ENCODE assay signal across 26 cellular contexts in genomic region chr17:28882154-28882895, GRCh38. TPM values are rescaled to one million over a fixed set of nuclear protein-coding genes. Genes with fewer than 3 reads are reported as not detected.
DNase-seq lines count a peak whose midpoint lies in the region; ATAC-seq and TF ChIP-seq lines count a peak whose summit lies in the region.
"Had no signal": no experiment of that assay in that cellular context is flagged by ENCODE, and none has a peak within 500 bp of the region (broad histone marks: within the 10 kb centered on the region; RNA-seq: fewer than 3 reads in every experiment).

No MANE protein-coding gene starts in this region.

- H3K14ac ChIP-seq in H9 (ENCODE audit: insufficient read depth, low read length) (no peak overlapping the region; the same call in 1 of the 2 replicates), neuronal stem cell (ENCODE audit: low read length) (no peak overlapping the region)

- no peak overlapping the region for H4K8ac ChIP-seq in H9 (replicated peaks; ENCODE audit: insufficient read length, low read depth, low read length)
- no peak overlapping the region for H4K8ac ChIP-seq in neuronal stem cell (ENCODE audit: low read depth, low read length)

- no peaks in the 10 kb centered on the region for H3K79me1 ChIP-seq in H9 (ENCODE audit: insufficient read depth, low read depth, low read length, poor library complexity, severe bottlenecking)
- H3K79me1 ChIP-seq in neuronal stem cell (ENCODE audit: low read depth, low read length) = no peaks in the 10 kb centered on the region

- H2BK15ac ChIP-seq in H9 (ENCODE audit: low read depth, low read length) = no peak overlapping the region
- no peak overlapping the region for H2BK15ac ChIP-seq in neuronal stem cell (ENCODE audit: low read length)

- no peak overlapping the region for H3K4me3 Mint-ChIP-seq in H9
- H3K4me3 Mint-ChIP-seq in activated T-helper 17 cell treated with anti-CD3 and anti-CD28 coated beads, Interleukin-2, amount 50 U/mL, for 72 hours = no peak overlapping the region
- H3K4me3 Mint-ChIP-seq: B cell; CD8-positive, alpha-beta memory T cell had no signal

- H4K91ac ChIP-seq in H9 (ENCODE audit: insufficient read length, low read depth, low read length) = no peak overlapping the region
- H4K91ac ChIP-seq in neuronal stem cell (ENCODE audit: low read depth, low read length, poor library complexity) = no peak overlapping the region

- H3T11ph ChIP-seq in H9 (ENCODE audit: low read length) = no peak overlapping the region

- H2BK12ac ChIP-seq in H9 (ENCODE audit: insufficient read length, low read depth, low read length) (no peak overlapping the region), neuronal stem cell (ENCODE audit: low read length) (no peak overlapping the region)

- H3K27me3 Mint-ChIP-seq in H9 (ENCODE audit: low read depth) = no peaks in the 10 kb centered on the region
- no peaks in the 10 kb centered on the region for H3K27me3 Mint-ChIP-seq in activated T-helper 17 cell treated with anti-CD3 and anti-CD28 coated beads, Interleukin-2, amount 50 U/mL, for 72 hours
- H3K27me3 Mint-ChIP-seq: B cell had no signal

- H3K56ac ChIP-seq in H9 (ENCODE audit: insufficient read length, low read depth, low read length) = no peak overlapping the region

- H3K36me3 ChIP-seq in neuronal stem cell (replicated peaks in 1 of 2; ENCODE audit: control insufficient read depth in 2 of 2, insufficient read depth in 2 of 2, low read length in 2 of 2) (peaks cover 56 to 86% of the 10 kb centered on the region in 2 donors), heart right ventricle (peaks cover 0 to 91% (median 48%) of the 10 kb centered on the region in 9 donors)
- H3K36me3 ChIP-seq: SJCRH30 had no signal

- no peak overlapping the region for H2AK5ac ChIP-seq in H9 (ENCODE audit: insufficient read length, low read length)
- H2AK5ac ChIP-seq in neuronal stem cell (ENCODE audit: low read depth, low read length) = no peak overlapping the region

- H3K27ac ChIP-seq in H9 (ENCODE audit: insufficient read length, low read depth, low read length) (no peak overlapping the region), neuronal stem cell (replicated peaks; ENCODE audit: low read length) (no peak overlapping the region), heart right ventricle (no peak overlapping the region)
- H3K27ac ChIP-seq: A549, C4-2B, SJCRH30 had no signal

- H3K18ac ChIP-seq in H9 (ENCODE audit: insufficient read length, low read depth, low read length) = no peak overlapping the region
- no peak overlapping the region for H3K18ac ChIP-seq in neuronal stem cell (ENCODE audit: low read length)

- H2BK120ac ChIP-seq in H9 (ENCODE audit: low read depth, low read length, poor library complexity, severe bottlenecking) = no peak overlapping the region
- no peak overlapping the region for H2BK120ac ChIP-seq in neuronal stem cell (ENCODE audit: low read depth, low read length)

- 0 out of 7 replicates have a peak overlapping the region, but pooled peaks of 1 of the 3 experiments have one; percentile 57 for H3K27ac Mint-ChIP-seq in H9
- peak overlapping the region; percentile 41 for H3K27ac Mint-ChIP-seq in activated T-helper 17 cell treated with anti-CD3 and anti-CD28 coated beads, Interleukin-2, amount 50 U/mL, for 72 hours
- H3K27ac Mint-ChIP-seq: B cell had no signal

- peaks cover 6 to 10% of the 10 kb centered on the region in 2 experiments for H3K4me1 Mint-ChIP-seq in H9
- H3K4me1 Mint-ChIP-seq in activated T-helper 17 cell treated with anti-CD3 and anti-CD28 coated beads, Interleukin-2, amount 50 U/mL, for 72 hours = peaks cover 13% of the 10 kb centered on the region

- H2AFZ ChIP-seq in H9 (ENCODE audit: low read length) (no peak overlapping the region), neuronal stem cell (ENCODE audit: low read length) (no peak overlapping the region)

- no CpG with 5 or more reads among the region's 18 CpGs for WGBS in H9 (ENCODE audit: extremely low coverage, insufficient read length, low lambda C conversion rate)
- no CpG with 5 or more reads among the region's 18 CpGs for WGBS in neuronal stem cell (ENCODE audit: extremely low coverage in 2 of 2, insufficient read length in 2 of 2, insufficient replicate concordance in 1 of 2), 2 donors
- 94% methylated on average over 18 of the region's 18 CpGs for WGBS in heart right ventricle, 2 donors

- H3K23ac ChIP-seq in H9 (ENCODE audit: insufficient read length, low read depth, low read length) (no peak overlapping the region), neuronal stem cell (ENCODE audit: low read depth, low read length, poor library complexity) (peak overlapping the region; percentile 26)

- no peak for ATAC-seq in activated T-helper 17 cell treated with anti-CD3 and anti-CD28 coated beads, Interleukin-2, amount 50 U/mL, for 72 hours (replicated peaks)
- no peak for ATAC-seq in left colon
- no peak for ATAC-seq in HG03442 (IDR thresholded peaks at IDR 0.05; ENCODE audit: unreplicated experiment)
- no peak for ATAC-seq in heart right ventricle
- ATAC-seq: A549, PC-3, Right ventricle myocardium inferior, SK-N-SH treated with all-trans-retinoic acid at 6 μM for 48 hours had no signal

- H3K79me2 ChIP-seq in H9 (ENCODE audit: insufficient read depth, low read length) = no peaks in the 10 kb centered on the region

- H4K5ac ChIP-seq in H9 (ENCODE audit: insufficient read length, low read depth, low read length) = no peak overlapping the region

- intact Hi-C loops in left colon (cut with DNase I, micrococcal nuclease) (no loop called here), heart right ventricle (cut with DNase I) (no loop called here)

- H3K4me1 ChIP-seq in H9 (ENCODE audit: insufficient read depth, low read length) (no peaks in the 10 kb centered on the region), neuronal stem cell (ENCODE audit: control insufficient read depth in 2 of 2, insufficient read depth in 1 of 2, low read depth in 1 of 2, low read length in 2 of 2) (peaks cover 0 to 2% of the 10 kb centered on the region in 2 donors), heart right ventricle (peaks cover 0 to 13% (median 5%) of the 10 kb centered on the region in 9 donors)
- H3K4me1 ChIP-seq: A549, SJCRH30 had no signal

- DNase-seq in H9 (no peak), neuronal stem cell (ENCODE audit: low spot score) (no peak), left colon (no peak), heart right ventricle (no peak)
- DNase-seq: Calu3; CD8-positive, alpha-beta memory T cell; DMS153; DND-41; KG1; MG63; NCI-H1105 treated with DMSO at 0.1 percent for 48 hours; NCI-H146; NCI-H1930; NCI-H2107; NCI-H446; NCI-H524 treated with DMSO at 0.1 percent for 48 hours; NCI-H774; PC-3; SJCRH30 had no signal

- H2BK5ac ChIP-seq in H9 (ENCODE audit: insufficient read length, low read length) = peak overlapping the region; percentile 7
- H2BK5ac ChIP-seq in neuronal stem cell (ENCODE audit: low read length) = peak overlapping the region; percentile 83

- peaks cover 2 to 4% of the 10 kb centered on the region in 2 experiments; a peak in 3 of 5 replicates for H3K9me3 Mint-ChIP-seq in H9
- H3K9me3 Mint-ChIP-seq in activated T-helper 17 cell treated with anti-CD3 and anti-CD28 coated beads, Interleukin-2, amount 50 U/mL, for 72 hours = no peaks in the 10 kb centered on the region
- H3K9me3 Mint-ChIP-seq: CD8-positive, alpha-beta memory T cell had no signal

- H4K20me1 ChIP-seq in H9 (ENCODE audit: control insufficient read depth, insufficient read depth, insufficient read length) = no peaks in the 10 kb centered on the region

- no peak overlapping the region for H3K4ac ChIP-seq in H9 (ENCODE audit: low read depth, low read length)
- no peak overlapping the region for H3K4ac ChIP-seq in neuronal stem cell (ENCODE audit: low read length)

- no peak overlapping the region for H2BK20ac ChIP-seq in H9 (ENCODE audit: low read depth, low read length, poor library complexity, severe bottlenecking)

- H3K4me3 ChIP-seq in neuronal stem cell (ENCODE audit: low read length in 2 of 2) (no peak overlapping the region), heart right ventricle (no peak overlapping the region)
- H3K4me3 ChIP-seq: A549, MG63, SJCRH30 had no signal

- H3K9me3 ChIP-seq in H9 (ENCODE audit: control insufficient read depth, low read depth, low read length) (no peaks in the 10 kb centered on the region), neuronal stem cell (replicated peaks in 1 of 2; ENCODE audit: control insufficient read depth in 2 of 2, insufficient read depth in 1 of 2, low read depth in 1 of 2, low read length in 2 of 2) (no peaks in the 10 kb centered on the region), heart right ventricle (no peaks in the 10 kb centered on the region)
- H3K9me3 ChIP-seq: A549, MG63, SJCRH30 had no signal

- peaks cover 28 to 70% (median 65%) of the 10 kb centered on the region in 3 experiments; a peak in 6 of 7 replicates for H3K36me3 Mint-ChIP-seq in H9 (ENCODE audit: insufficient read depth in 1 of 3, low read depth in 3 of 3)
- H3K36me3 Mint-ChIP-seq in activated T-helper 17 cell treated with anti-CD3 and anti-CD28 coated beads, Interleukin-2, amount 50 U/mL, for 72 hours (ENCODE audit: low read depth) = peaks cover 72% of the 10 kb centered on the region

- H3K9ac ChIP-seq in H9 (ENCODE audit: extremely low read depth, insufficient read length, low read length) (no peak overlapping the region), neuronal stem cell (ENCODE audit: low read depth, low read length, poor library complexity) (peak overlapping the region; percentile 34)

- H3K27me3 ChIP-seq in H9 (ENCODE audit: insufficient read depth, low read length) = no peaks in the 10 kb centered on the region
- H3K27me3 ChIP-seq in neuronal stem cell (ENCODE audit: control insufficient read depth in 3 of 3, insufficient read depth in 3 of 3, low read depth in 1 of 3, low read length in 3 of 3) = no peaks in the 10 kb centered on the region
- H3K27me3 ChIP-seq in heart right ventricle = no peaks in the 10 kb centered on the region
- H3K27me3 ChIP-seq: MG63, SJCRH30 had no signal

- H3K4me2 ChIP-seq in H9 (ENCODE audit: insufficient read depth, insufficient read length, low read length) (no peak overlapping the region), neuronal stem cell (ENCODE audit: insufficient read depth, low read length, poor library complexity, severe bottlenecking) (no peak overlapping the region)
- H3K4me2 ChIP-seq: A549 had no signal

- H3K23me2 ChIP-seq in H9 (ENCODE audit: insufficient read length, low read depth, low read length, poor library complexity, severe bottlenecking) = no peaks in the 10 kb centered on the region

- no peak for TF ChIP-seq CTCF in H9 (conservative IDR thresholded peaks at IDR 0.05)
- no peak for TF ChIP-seq CTCF in heart right ventricle (IDR thresholded peaks at IDR 0.05)

RNA-seq across cellular contexts. Expression of gene FLOT2, which starts 15.2 kb away (rescaled TPM):
- total RNA-seq in H9 (2021) = 173 and 185 TPM in 2 replicates
- total RNA-seq in activated T-helper 17 cell treated with anti-CD3 and anti-CD28 coated beads, Interleukin-2, amount 50 U/mL, for 72 hours = 100 to 1,000 TPM in 1 of 2 donors, 10 to 100 TPM in 1; 85.8 to 113 TPM
- polyA plus RNA-seq in neuronal stem cell (2013, experiment 1 of 2) = 95.3 TPM
- polyA plus RNA-seq in neuronal stem cell (2013, experiment 2 of 2) = 94.8 TPM
- total RNA-seq in left colon = 10 to 100 TPM; 82.4 to 91.5 TPM
- total RNA-seq in heart right ventricle = 100 to 1,000 TPM in 3 of 10 donors, 10 to 100 TPM in 7; 82.8 to 159 (median 90.7) TPM
- polyA plus RNA-seq in heart right ventricle = 10 to 100 TPM; 38.3 to 51.6 TPM

RNA-seq across cellular contexts. Expression of gene DHRS13, which starts 20.6 kb away (rescaled TPM):
- total RNA-seq in H9 (2021) = 28.6 and 29.6 TPM in 2 replicates
- total RNA-seq in activated T-helper 17 cell treated with anti-CD3 and anti-CD28 coated beads, Interleukin-2, amount 50 U/mL, for 72 hours = 10 to 100 TPM; 24.9 to 82.1 TPM
- 15.4 TPM for polyA plus RNA-seq in neuronal stem cell (2013, experiment 1 of 2)
- 14.5 TPM for polyA plus RNA-seq in neuronal stem cell (2013, experiment 2 of 2)
- total RNA-seq in left colon = 1 to 10 TPM; 6.3 to 7.5 TPM
- total RNA-seq in heart right ventricle = 1 to 10 TPM; 1.1 to 5.6 (median 2.2) TPM
- polyA plus RNA-seq in heart right ventricle = 1 to 10 TPM; 5.4 to 5.5 TPM

RNA-seq across cellular contexts. Expression of gene ERAL1, which starts 27.5 kb away (rescaled TPM):
- 61.7 and 67.8 TPM in 2 replicates for total RNA-seq in H9 (2021)
- 10 to 100 TPM; 38.2 to 60.2 TPM for total RNA-seq in activated T-helper 17 cell treated with anti-CD3 and anti-CD28 coated beads, Interleukin-2, amount 50 U/mL, for 72 hours
- polyA plus RNA-seq in neuronal stem cell (2013, experiment 1 of 2) = 36.2 TPM
- 39.5 TPM for polyA plus RNA-seq in neuronal stem cell (2013, experiment 2 of 2)
- total RNA-seq in left colon = 10 to 100 TPM; 30.8 to 33.9 TPM
- 10 to 100 TPM; 34.2 to 41.6 (median 39.2) TPM for total RNA-seq in heart right ventricle
- polyA plus RNA-seq in heart right ventricle = 10 to 100 TPM; 32.3 to 48.2 TPM

RNA-seq across cellular contexts. Expression of gene FAM222B, which starts 39.7 kb away (rescaled TPM):
- total RNA-seq in H9 (2021) = 76.1 and 77.1 TPM in 2 replicates
- 10 to 100 TPM; 18.7 to 25.1 TPM for total RNA-seq in activated T-helper 17 cell treated with anti-CD3 and anti-CD28 coated beads, Interleukin-2, amount 50 U/mL, for 72 hours
- 38.0 TPM for polyA plus RNA-seq in neuronal stem cell (2013, experiment 1 of 2)
- polyA plus RNA-seq in neuronal stem cell (2013, experiment 2 of 2) = 37.2 TPM
- 10 to 100 TPM; 28.9 to 33.0 TPM for total RNA-seq in left colon
- total RNA-seq in heart right ventricle = 10 to 100 TPM; 13.2 to 19.4 (median 16.0) TPM
- polyA plus RNA-seq in heart right ventricle = 10 to 100 TPM in 1 of 2 donors, 1 to 10 TPM in 1; 8.7 to 13.2 TPM
